In genomic region chr9:127980056-127980705, GRCh38 we compare ENCODE assay signal across 1 cellular context.
TF ChIP-seq lines count a peak whose summit lies in the region.

No MANE protein-coding gene starts in this region.

TF ChIP-seq in SK-N-SH treated with all-trans-retinoic acid at 6 μM for 48 hours, 23 proteins besides CTCF, POLR2A, EP300 and RAD21 (continued from another document):
- TF ChIP-seq CREB5 (CRISPR knock-in tag; IDR thresholded peaks at IDR 0.05; ENCODE audit: low read depth) = no peak
- TF ChIP-seq PPARA (CRISPR knock-in tag; IDR thresholded peaks at IDR 0.05; ENCODE audit: borderline replicate concordance) = no peak
- no peak for TF ChIP-seq ARNTL (CRISPR knock-in tag; IDR thresholded peaks at IDR 0.05; ENCODE audit: borderline replicate concordance, low read depth)
- no peak for TF ChIP-seq ZNF565 (CRISPR knock-in tag; conservative IDR thresholded peaks at IDR 0.05; ENCODE audit: low read depth)
- TF ChIP-seq CSRNP3 (CRISPR knock-in tag; IDR thresholded peaks at IDR 0.05) = no peak
- no peak for TF ChIP-seq TSHZ2 (CRISPR knock-in tag; IDR thresholded peaks at IDR 0.05)
- TF ChIP-seq ZNF8 (CRISPR knock-in tag; IDR thresholded peaks at IDR 0.05) = no peak
- TF ChIP-seq PATZ1 (CRISPR knock-in tag; IDR thresholded peaks at IDR 0.05; ENCODE audit: borderline replicate concordance) = no peak
- TF ChIP-seq ZFP30 (CRISPR knock-in tag; IDR thresholded peaks at IDR 0.05) = no peak
